19 cellular contexts compared by ENCODE assay signal in genomic region chr3:197507081-197507480, GRCh38.
"Had no signal": no experiment of that assay in that cellular context is flagged by ENCODE, and none has a peak within 500 bp of the region (broad histone marks: within the 10 kb centered on the region; RNA-seq: fewer than 3 reads in every experiment).

No MANE protein-coding gene starts in this region.

- H3K4me3 ChIP-seq: heart left ventricle, lung, tibial artery, uterus had no signal

- DNase-seq: activated CD4-positive, alpha-beta T cell treated with anti-CD3 and anti-CD28 coated beads for 48 hours; activated CD8-positive, alpha-beta T cell treated with anti-CD3 and anti-CD28 coated beads for 36 hours; activated gamma-delta T cell; activated naive CD8-positive, alpha-beta T cell treated with anti-CD3 and anti-CD28 coated beads for 36 hours; activated T-cell treated with anti-CD3 and anti-CD28 coated beads, Interleukin-2, amount 50 U/mL, for 72 hours; amygdala; brain microvascular endothelial cell; cortex of kidney; effector CD4-positive, alpha-beta T cell; heart left ventricle; immature natural killer cell; T-helper 2 cell; tibial artery; uterus had no signal

- H3K27me3 Mint-ChIP-seq: activated CD8-positive, alpha-beta T cell treated with anti-CD3 and anti-CD28 coated beads for 36 hours; activated naive CD8-positive, alpha-beta T cell treated with anti-CD3 and anti-CD28 coated beads for 36 hours; stimulated activated memory B cell treated with anti-CD40 and anti-IgM and Interleukin-4, amounts not matched to agents 10 μg/mL and 1 μg/mL and 100 μg/mL, for 72 hours had no signal

- H3K36me3 Mint-ChIP-seq: mesothelial cell of epicardium had no signal

- H3K36me3 ChIP-seq: brain microvascular endothelial cell, uterus had no signal

- H3K9me3 ChIP-seq: heart left ventricle, tibial artery, uterus had no signal

- H3K27me3 ChIP-seq: brain microvascular endothelial cell, heart left ventricle, uterus had no signal

- H3K4me3 Mint-ChIP-seq: activated CD8-positive, alpha-beta T cell treated with anti-CD3 and anti-CD28 coated beads for 36 hours; activated naive CD8-positive, alpha-beta T cell treated with anti-CD3 and anti-CD28 coated beads for 36 hours; activated T-cell treated with anti-CD3 and anti-CD28 coated beads, Interleukin-2, amount 50 U/mL, for 72 hours; immature natural killer cell; mesothelial cell of epicardium; stimulated activated memory B cell treated with anti-CD40 and anti-IgM and Interleukin-4, amounts not matched to agents 10 μg/mL and 1 μg/mL and 100 μg/mL, for 72 hours; WTC11 had no signal

- H3K27ac ChIP-seq: brain microvascular endothelial cell, heart left ventricle, tibial artery, uterus had no signal

- ATAC-seq: activated CD8-positive, alpha-beta T cell treated with anti-CD3 and anti-CD28 coated beads for 36 hours; activated T-cell treated with anti-CD3 and anti-CD28 coated beads, Interleukin-2, amount 50 U/mL, for 72 hours; heart left ventricle; left cardiac atrium; stimulated activated memory B cell treated with anti-CD40 and anti-IgM and Interleukin-4, amounts not matched to agents 10 μg/mL and 1 μg/mL and 100 μg/mL, for 72 hours; WTC11 had no signal

- H3K27ac Mint-ChIP-seq: activated CD8-positive, alpha-beta T cell treated with anti-CD3 and anti-CD28 coated beads for 36 hours; activated naive CD8-positive, alpha-beta T cell treated with anti-CD3 and anti-CD28 coated beads for 36 hours; activated T-cell treated with anti-CD3 and anti-CD28 coated beads, Interleukin-2, amount 50 U/mL, for 72 hours; immature natural killer cell; mesothelial cell of epicardium; stimulated activated memory B cell treated with anti-CD40 and anti-IgM and Interleukin-4, amounts not matched to agents 10 μg/mL and 1 μg/mL and 100 μg/mL, for 72 hours; WTC11 had no signal

- H3K9me3 Mint-ChIP-seq: activated CD8-positive, alpha-beta T cell treated with anti-CD3 and anti-CD28 coated beads for 36 hours; activated naive CD8-positive, alpha-beta T cell treated with anti-CD3 and anti-CD28 coated beads for 36 hours; activated T-cell treated with anti-CD3 and anti-CD28 coated beads, Interleukin-2, amount 50 U/mL, for 72 hours; immature natural killer cell; mesothelial cell of epicardium; stimulated activated memory B cell treated with anti-CD40 and anti-IgM and Interleukin-4, amounts not matched to agents 10 μg/mL and 1 μg/mL and 100 μg/mL, for 72 hours; WTC11 had no signal
